Comparison of ENCODE assay signal across 16 cellular contexts in the genomic region with DNA sequence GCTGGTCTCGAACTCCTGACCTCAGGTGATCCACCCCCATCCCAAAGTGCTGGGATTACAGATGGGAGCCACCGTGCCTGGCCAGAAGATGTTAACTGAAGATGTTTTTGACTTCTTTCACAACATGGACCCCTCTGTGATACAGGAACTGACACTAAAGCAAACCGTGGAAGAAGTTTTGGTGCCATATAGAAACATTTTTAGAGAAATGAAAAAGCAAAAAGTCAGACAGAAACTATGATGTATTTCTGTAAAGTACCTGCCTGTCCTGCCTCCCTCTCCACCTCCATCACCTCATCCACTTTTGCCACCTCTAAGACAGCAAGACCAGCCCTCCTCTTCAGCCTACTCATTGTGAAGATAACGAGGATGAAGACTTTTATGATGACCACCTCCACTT. TPM values are rescaled to one million over a fixed set of nuclear protein-coding genes. Genes with fewer than 3 reads are reported as not detected.
A peak's percentile ranks its signal among the peaks of the same experiment; 100 is the strongest.
DNase-seq lines count a peak whose midpoint lies in the region; ATAC-seq and TF ChIP-seq lines count a peak whose summit lies in the region.
"Had no signal": no experiment of that assay in that cellular context is flagged by ENCODE, and none has a peak within 500 bp of the region (broad histone marks: within the 10 kb centered on the region; RNA-seq: fewer than 3 reads in every experiment).

No MANE protein-coding gene starts in this region.

- no peak overlapping the region for H3K4me3 Mint-ChIP-seq in stimulated activated naive B cell treated with anti-CD40 and anti-IgM and Interleukin-4, amounts not matched to agents 10 μg/mL and 1 μg/mL and 100 μg/mL, for 72 hours
- H3K4me3 Mint-ChIP-seq: CD14-positive monocyte; CD8-positive, alpha-beta memory T cell; IgD-negative memory B cell had no signal

- peaks cover 2% of the 10 kb centered on the region; the same call in 1 of the 2 replicates for H3K9me3 ChIP-seq in OCI-LY3 (ENCODE audit: insufficient read depth, low read length)
- H3K9me3 ChIP-seq in PC-9 (ENCODE audit: insufficient read depth, low read depth) = no peaks in the 10 kb centered on the region

- H2AFZ ChIP-seq in OCI-LY3 (ENCODE audit: low read depth, low read length) (no peak overlapping the region), PC-9 (no peak overlapping the region)

- H3K27me3 Mint-ChIP-seq in stimulated activated naive B cell treated with anti-CD40 and anti-IgM and Interleukin-4, amounts not matched to agents 10 μg/mL and 1 μg/mL and 100 μg/mL, for 72 hours = peaks cover 6 to 26% of the 10 kb centered on the region in 2 donors

- peaks cover 8% of the 10 kb centered on the region in 2 donors for H3K4me1 Mint-ChIP-seq in stimulated activated naive B cell treated with anti-CD40 and anti-IgM and Interleukin-4, amounts not matched to agents 10 μg/mL and 1 μg/mL and 100 μg/mL, for 72 hours
- H3K4me1 Mint-ChIP-seq: CD14-positive monocyte; CD8-positive, alpha-beta memory T cell; IgD-negative memory B cell had no signal

- BruUV-seq in PC-9 (replicated peaks; lab: Mats Ljungman, UMichigan) = no TSS peak

- peak overlapping the region; percentile 36; the same call in 1 of the 2 replicates for H3K9ac ChIP-seq in OCI-LY3 (ENCODE audit: low read length)

- H3K4me1 ChIP-seq in OCI-LY3 (ENCODE audit: low read length) (peaks cover 55% of the 10 kb centered on the region), PC-9 (replicated peaks; ENCODE audit: insufficient read depth) (no peaks in the 10 kb centered on the region)
- H3K4me1 ChIP-seq: Caco-2 had no signal

- H3K4me2 ChIP-seq in OCI-LY3 (ENCODE audit: low read length) (peak overlapping the region; percentile 44), PC-9 (no peak overlapping the region)

- no peaks in the 10 kb centered on the region for H3K9me2 ChIP-seq in PC-9 (ENCODE audit: insufficient read depth)

- in situ Hi-C loops in GM13977 (cut with MboI; ENCODE audit: low pct_unique_long_range_greater_than_20kb, low sequenced_read_pairs, unreplicated experiment) = no loop called here

- H3K27ac ChIP-seq in OCI-LY3 (ENCODE audit: low read length) = peak overlapping the region; percentile 86
- H3K27ac ChIP-seq in PC-9 = no peak overlapping the region

- CTCF ChIA-PET in PC-9 (lab: Charles Lee) = interaction anchor here (0.6 kb wide), 1 partner anchor 322 kb away, joined by 5 read pairs; no protein-coding TSS in a partner anchor

- peak overlapping the region; percentile 81 for H3K27ac Mint-ChIP-seq in stimulated activated naive B cell treated with anti-CD40 and anti-IgM and Interleukin-4, amounts not matched to agents 10 μg/mL and 1 μg/mL and 100 μg/mL, for 72 hours
- H3K27ac Mint-ChIP-seq: CD14-positive monocyte, IgD-negative memory B cell had no signal

- peak; percentile 59 for DNase-seq in GM12864 (ENCODE audit: low read depth)
- peak; percentile 55 for DNase-seq in GM13977 (ENCODE audit: low spot score)
- DNase-seq in stimulated activated naive B cell treated with anti-CD40 and anti-IgM and Interleukin-4, amounts not matched to agents 10 μg/mL and 1 μg/mL and 100 μg/mL, for 72 hours = no peak
- no peak for DNase-seq in NOMO-1 (lab: John Stamatoyannopoulos, UW; ENCODE audit: unreplicated experiment in 2 of 2)
- DNase-seq in PC-9 = no peak
- no peak for DNase-seq in NCI-H2171 treated with DMSO at 0.1 percent for 48 hours (lab: John Stamatoyannopoulos, UW)
- DNase-seq: Caco-2; CD8-positive, alpha-beta memory T cell; DND-41; GDM1; KG1 had no signal

- H4K20me1 ChIP-seq in OCI-LY3 (ENCODE audit: insufficient read depth, low read length) (no peaks in the 10 kb centered on the region), PC-9 (ENCODE audit: insufficient read depth) (no peaks in the 10 kb centered on the region)

- TF ChIP-seq CTCF in GM12864 (IDR thresholded peaks at IDR 0.05; ENCODE audit: low read depth, low read length, missing control alignments) (no peak), GM13977 (IDR thresholded peaks at IDR 0.05; ENCODE audit: extremely low read depth, insufficient read depth, missing control alignments) (no peak), OCI-LY3 (IDR thresholded peaks at IDR 0.05; ENCODE audit: low read depth, low read length) (no peak), PC-9 (conservative IDR thresholded peaks at IDR 0.05) (no peak)

- intact Hi-C loops in PC-9 (cut with micrococcal nuclease; ENCODE audit: unreplicated experiment) = no loop called here

- H3K4me3 ChIP-seq in GM12864 (ENCODE audit: low read depth, low read length) (no peak overlapping the region), OCI-LY3 (ENCODE audit: low read length) (no peak overlapping the region), PC-9 (no peak overlapping the region)

- POLR2A ChIA-PET in PC-9 (lab: Charles Lee; ENCODE audit: unreplicated experiment) = no interaction called here

- no peaks in the 10 kb centered on the region for H3F3A ChIP-seq in PC-9 (ENCODE audit: insufficient read depth, low read depth)

- peaks cover 33% of the 10 kb centered on the region for H3K36me3 ChIP-seq in OCI-LY3 (replicated peaks; ENCODE audit: low read depth, low read length)
- no peaks in the 10 kb centered on the region for H3K36me3 ChIP-seq in PC-9 (ENCODE audit: low read depth)

- no peaks in the 10 kb centered on the region for H3K27me3 ChIP-seq in OCI-LY3 (ENCODE audit: low read depth, low read length)
- H3K27me3 ChIP-seq in PC-9 (ENCODE audit: insufficient read depth, low read depth) = no peaks in the 10 kb centered on the region

- H3K79me2 ChIP-seq in OCI-LY3 (ENCODE audit: low read length) (no peaks in the 10 kb centered on the region), PC-9 (ENCODE audit: low read depth) (no peaks in the 10 kb centered on the region)

- H3K36me3 Mint-ChIP-seq in stimulated activated naive B cell treated with anti-CD40 and anti-IgM and Interleukin-4, amounts not matched to agents 10 μg/mL and 1 μg/mL and 100 μg/mL, for 72 hours = no peaks in the 10 kb centered on the region
- H3K36me3 Mint-ChIP-seq: CD14-positive monocyte; CD8-positive, alpha-beta memory T cell; IgD-negative memory B cell had no signal

- H3K9me3 Mint-ChIP-seq in stimulated activated naive B cell treated with anti-CD40 and anti-IgM and Interleukin-4, amounts not matched to agents 10 μg/mL and 1 μg/mL and 100 μg/mL, for 72 hours = peaks cover 0 to 1% of the 10 kb centered on the region in 2 donors
- H3K9me3 Mint-ChIP-seq: CD8-positive, alpha-beta memory T cell had no signal

- peak; percentile 86 to 96 for ATAC-seq in stimulated activated naive B cell treated with anti-CD40 and anti-IgM and Interleukin-4, amounts not matched to agents 10 μg/mL and 1 μg/mL and 100 μg/mL, for 72 hours (replicated peaks)
- ATAC-seq: HCT116 had no signal

RNA-seq across cellular contexts. Expression of gene FBXO27, which starts 11.3 kb away (rescaled TPM):
- 48.5 and 88.9 TPM in 2 replicates for total RNA-seq in PC-9 (2021)
- total RNA-seq: HT1080 had no signal

RNA-seq across cellular contexts. Expression of gene FBXO17, which starts 45.5 kb away (rescaled TPM):
- 8.1 and 11.1 TPM in 2 replicates for total RNA-seq in PC-9 (2021)
- total RNA-seq: CD8-positive, alpha-beta memory T cell had no signal

Comparison
In these comparisons a context has a peak if more than half of its experiments do, and no peak if none do; other contexts are left out.
1. DNase-seq: peak in GM12864 (single experiment) and GM13977 (single experiment); none in stimulated activated naive B cell treated with anti-CD40 and anti-IgM and Interleukin-4, amounts not matched to agents 10 μg/mL and 1 μg/mL and 100 μg/mL, for 72 hours (single experiment), NOMO-1 (0 of 2), PC-9 (0 of 2) and NCI-H2171 treated with DMSO at 0.1 percent for 48 hours (single experiment).